In genomic region chr12:50922820-50923219, GRCh38 we compare ENCODE assay signal across 9 cellular contexts. TPM values are rescaled to one million over a fixed set of nuclear protein-coding genes. Genes with fewer than 3 reads are reported as not detected.
DNase-seq lines count a peak whose midpoint lies in the region; ATAC-seq and TF ChIP-seq lines count a peak whose summit lies in the region.
"Had no signal": no experiment of that assay in that cellular context is flagged by ENCODE, and none has a peak within 500 bp of the region (broad histone marks: within the 10 kb centered on the region; RNA-seq: fewer than 3 reads in every experiment).

No MANE protein-coding gene starts in this region.

- DNase-seq in AG08395 (ENCODE audit: low spot score) (peak; percentile 33), SK-N-MC (ENCODE audit: low read depth, low spot score) (no peak), fibroblast of the aortic adventitia (ENCODE audit: low read depth) (peak; percentile 77), omental fat pad (ENCODE audit: low spot score) (no peak), SW480 (ENCODE audit: low spot score) (no peak)
- DNase-seq in stimulated activated CD4-positive, alpha-beta T cell treated with anti-CD3 and anti-CD28 coated beads, Interleukin-12 subunit alpha, Interleukin-12 subunit beta, amount 100 ng/mL, for 4 hours, result no peak

- H3K9ac ChIP-seq in SK-N-MC (ENCODE audit: insufficient read length), result no peak overlapping the region

- H3K4me3 ChIP-seq in SK-N-MC (no peak overlapping the region), fibroblast of the aortic adventitia (ENCODE audit: low read depth, low read length) (no peak overlapping the region)

- H3K9me3 ChIP-seq in SK-N-MC (ENCODE audit: low read depth, low read length), result 0 out of 2 replicates have a peak, but pooled peaks cover 3% of the 10 kb centered on the region

- no peak for TF ChIP-seq CTCF in fibroblast of the aortic adventitia (IDR thresholded peaks at IDR 0.05; ENCODE audit: insufficient read depth, low read length)
- TF ChIP-seq CTCF in omental fat pad (IDR thresholded peaks at IDR 0.05), result no peak

- no peaks in the 10 kb centered on the region for H3K36me3 ChIP-seq in SK-N-MC (ENCODE audit: insufficient read depth, low read length)

- H3K27ac ChIP-seq in SK-N-MC, result peak overlapping the region; percentile 30; the same call in 1 of the 2 replicates

- ATAC-seq in omental fat pad (ENCODE audit: low FRiP score), result peak; percentile 19
- no peak for ATAC-seq in HG02623 (IDR thresholded peaks at IDR 0.05; ENCODE audit: unreplicated experiment)
- ATAC-seq in GM19463 (IDR thresholded peaks at IDR 0.05; ENCODE audit: unreplicated experiment), result no peak

RNA-seq across cellular contexts. Expression of gene HIGD1C, which starts 29.5 kb away (rescaled TPM):
- total RNA-seq in fibroblast of the aortic adventitia (ENCODE audit: low replicate concordance) (not detected in 2 replicates), omental fat pad (not detected)
- total RNA-seq: T-helper 1 cell treated with Interleukin-12 subunit alpha and Interleukin-12 subunit beta and Interleukin-4 antibody, amounts not matched to agents 30 ng/mL and 1 ng/mL, for 36 hours had no signal

Comparison
In these comparisons a context has a peak if more than half of its experiments do, and no peak if none do; other contexts are left out.
1. DNase-seq: peak in AG08395 (single experiment) and fibroblast of the aortic adventitia (single experiment); none in SK-N-MC (single experiment), omental fat pad (single experiment), SW480 (single experiment) and stimulated activated CD4-positive, alpha-beta T cell treated with anti-CD3 and anti-CD28 coated beads, Interleukin-12 subunit alpha, Interleukin-12 subunit beta, amount 100 ng/mL, for 4 hours (single experiment).